In genomic region chr2:207315131-207315530, GRCh38 we compare ENCODE assay signal across 25 cellular contexts.
A peak's percentile ranks its signal among the peaks of the same experiment; 100 is the strongest.
DNase-seq lines count a peak whose midpoint lies in the region; ATAC-seq, FAIRE-seq and TF ChIP-seq lines count a peak whose summit lies in the region.
"Had no signal": no experiment of that assay in that cellular context is flagged by ENCODE, and none has a peak within 500 bp of the region (broad histone marks: within the 10 kb centered on the region; RNA-seq: fewer than 3 reads in every experiment).

No MANE protein-coding gene starts in this region.

- H3K4me2 ChIP-seq in endothelial cell of umbilical vein (ENCODE audit: insufficient read depth, low read length) = no peak overlapping the region

- H2AFZ ChIP-seq in endothelial cell of umbilical vein (ENCODE audit: low read depth, low read length) = no peak overlapping the region

- no peak for ATAC-seq in HG02588 (IDR thresholded peaks at IDR 0.05; ENCODE audit: unreplicated experiment)
- ATAC-seq in T-cell (replicated peaks in 1 of 4) = no peak
- ATAC-seq in GM19463 (IDR thresholded peaks at IDR 0.05; ENCODE audit: unreplicated experiment) = no peak
- ATAC-seq: Panc1, T-helper 17 cell had no signal

- H4K20me1 ChIP-seq in endothelial cell of umbilical vein (replicated peaks; ENCODE audit: control insufficient read depth, extremely low read depth, insufficient read depth, low read length) = no peaks in the 10 kb centered on the region

- DNase-seq in EH (ENCODE audit: low read depth) (peak; percentile 25), HT1080 (ENCODE audit: low read depth) (peak; percentile 25), NCI-H69 (lab: John Stamatoyannopoulos, UW) (peak; percentile 60), endothelial cell of umbilical vein (ENCODE audit: low read depth, low spot score) (no peak), inferior parietal cortex (ENCODE audit: extremely low spot score) (no peak), T-cell (no peak)
- DNase-seq: activated CD4-positive, alpha-beta T cell treated with anti-CD3 and anti-CD28 coated beads, Interleukin-2, amount 50 U/mL, for 1 hour; aorta; effector CD8-positive, alpha-beta T cell; HFFc6; NCI-H1105 treated with DMSO at 0.1 percent for 48 hours; stimulated activated CD4-positive, alpha-beta T cell treated with anti-CD3 and anti-CD28 coated beads, Interleukin-2, amount 100 ng/mL, for 48 hours; stimulated activated naive CD4-positive, alpha-beta T cell; T-helper 17 cell had no signal

- peaks cover 0 to 2% (median 0%) of the 10 kb centered on the region in 3 donors for H3K4me1 Mint-ChIP-seq in T-cell
- H3K4me1 Mint-ChIP-seq: T-helper 17 cell had no signal

- POLR2A ChIA-PET in endothelial cell of umbilical vein (lab: Charles Lee) (no interaction called here), T-cell (lab: Charles Lee) (no interaction called here)

- dilution Hi-C loops in endothelial cell of umbilical vein (cut with MboI; ENCODE audit: extremely low pct_ligation_motif_present, low sequenced_read_pairs) = no loop called here

- H3K9me3 Mint-ChIP-seq in T-cell = no peaks in the 10 kb centered on the region
- H3K9me3 Mint-ChIP-seq: activated naive CD4-positive, alpha-beta T cell treated with anti-CD3 and anti-CD28 coated beads, Interleukin-2, amount 50 U/mL, for 24 hours; HFFc6 had no signal

- intact Hi-C loops in endothelial cell of umbilical vein (cut with micrococcal nuclease) = no loop called here

- BruUV-seq in endothelial cell of umbilical vein (replicated peaks; lab: Mats Ljungman, UMichigan) = no TSS peak

- H3K27ac Mint-ChIP-seq in T-cell = no peak overlapping the region
- H3K27ac Mint-ChIP-seq: activated naive CD4-positive, alpha-beta T cell treated with anti-CD3 and anti-CD28 coated beads, Interleukin-2, amount 50 U/mL, for 24 hours; HFFc6; T-helper 17 cell had no signal

- H3K4me3 Mint-ChIP-seq in T-cell = no peak overlapping the region
- H3K4me3 Mint-ChIP-seq: activated naive CD4-positive, alpha-beta T cell treated with anti-CD3 and anti-CD28 coated beads, Interleukin-2, amount 50 U/mL, for 24 hours; HFFc6; T-helper 17 cell had no signal

- no peak for TF ChIP-seq POLR2A in endothelial cell of umbilical vein (IDR thresholded peaks at IDR 0.05; ENCODE audit: low read depth, low read length)

- no peaks in the 10 kb centered on the region for H3K27me3 Mint-ChIP-seq in T-cell
- H3K27me3 Mint-ChIP-seq: activated naive CD4-positive, alpha-beta T cell treated with anti-CD3 and anti-CD28 coated beads, Interleukin-2, amount 50 U/mL, for 24 hours had no signal

- H3K27me3 ChIP-seq in endothelial cell of umbilical vein (ENCODE audit: control insufficient read depth in 2 of 2, insufficient read depth in 2 of 2, low read length in 2 of 2) = no peaks in the 10 kb centered on the region
- H3K27me3 ChIP-seq: esophagus muscularis mucosa, SJSA1, vagina had no signal

- H3K9me1 ChIP-seq in endothelial cell of umbilical vein (replicated peaks; ENCODE audit: control insufficient read depth, extremely low read depth, insufficient read depth, low read length) = no peaks in the 10 kb centered on the region

- peaks cover 9% of the 10 kb centered on the region for H3K36me3 Mint-ChIP-seq in T-cell

- no peaks in the 10 kb centered on the region for H3K9me3 ChIP-seq in endothelial cell of umbilical vein (replicated peaks; ENCODE audit: control insufficient read depth, insufficient read depth, low read length)
- H3K9me3 ChIP-seq: esophagus muscularis mucosa, SJSA1, thoracic aorta, vagina had no signal

- no peak overlapping the region for H3K4me3 ChIP-seq in endothelial cell of umbilical vein (replicated peaks in 1 of 3; ENCODE audit: insufficient read depth in 1 of 3, low read depth in 1 of 3, low read length in 3 of 3)
- H3K4me3 ChIP-seq: esophagus muscularis mucosa, SJSA1, thoracic aorta, vagina had no signal

- H3K27ac ChIP-seq in endothelial cell of umbilical vein (ENCODE audit: insufficient read depth, low read depth, low read length) = no peak overlapping the region
- H3K27ac ChIP-seq: C4-2B, esophagus muscularis mucosa, SJSA1, thoracic aorta, vagina had no signal

- H3K79me2 ChIP-seq in endothelial cell of umbilical vein (ENCODE audit: control insufficient read depth, insufficient read depth, low read length) = no peaks in the 10 kb centered on the region

- CTCF ChIA-PET in endothelial cell of umbilical vein (lab: Charles Lee) (no interaction called here), T-cell (lab: Charles Lee) (no interaction called here)

- H3K9ac ChIP-seq in endothelial cell of umbilical vein (replicated peaks; ENCODE audit: extremely low read depth, insufficient read depth, low read length) = no peak overlapping the region

- no peak for FAIRE-seq in endothelial cell of umbilical vein (lab: Jason Lieb, UNC)
- FAIRE-seq: D721Med, G401.6 had no signal

- no peaks in the 10 kb centered on the region for H3K36me3 ChIP-seq in endothelial cell of umbilical vein (ENCODE audit: control insufficient read depth in 2 of 2, extremely low read depth in 1 of 2, insufficient read depth in 2 of 2, low read length in 2 of 2)
- H3K36me3 ChIP-seq: esophagus muscularis mucosa, SJSA1, thoracic aorta, vagina had no signal

- peaks cover 11% of the 10 kb centered on the region for H3K4me1 ChIP-seq in endothelial cell of umbilical vein (ENCODE audit: control insufficient read depth, extremely low read depth, insufficient read depth, low read length)
- H3K4me1 ChIP-seq: vagina had no signal

- TF ChIP-seq CTCF in endothelial cell of umbilical vein (IDR thresholded peaks at IDR 0.05; ENCODE audit: extremely low read depth in 1 of 2, insufficient read depth in 1 of 2, low read depth in 1 of 2, low read length in 2 of 2) = no peak

TF ChIP-seq in endothelial cell of umbilical vein, 7 proteins besides CTCF, POLR2A, EP300 and RAD21:
- no peak for TF ChIP-seq GATA2 (IDR thresholded peaks at IDR 0.05; ENCODE audit: insufficient read depth, insufficient read length, low read depth, low read length)
- TF ChIP-seq FOS (IDR thresholded peaks at IDR 0.05; ENCODE audit: borderline replicate concordance, insufficient read depth, low read length) = peak; percentile 13
- no peak for TF ChIP-seq MAX (IDR thresholded peaks at IDR 0.05; ENCODE audit: insufficient read depth, insufficient read length)

Comparison
In these comparisons a context has a peak if more than half of its experiments do, and no peak if none do; other contexts are left out.
1. DNase-seq: peak in EH (single experiment), HT1080 (single experiment) and NCI-H69 (single experiment); none in endothelial cell of umbilical vein (single experiment), inferior parietal cortex (single experiment) and T-cell (0 of 34).